ENCODE assay signal across 10 cellular contexts in the genomic region with DNA sequence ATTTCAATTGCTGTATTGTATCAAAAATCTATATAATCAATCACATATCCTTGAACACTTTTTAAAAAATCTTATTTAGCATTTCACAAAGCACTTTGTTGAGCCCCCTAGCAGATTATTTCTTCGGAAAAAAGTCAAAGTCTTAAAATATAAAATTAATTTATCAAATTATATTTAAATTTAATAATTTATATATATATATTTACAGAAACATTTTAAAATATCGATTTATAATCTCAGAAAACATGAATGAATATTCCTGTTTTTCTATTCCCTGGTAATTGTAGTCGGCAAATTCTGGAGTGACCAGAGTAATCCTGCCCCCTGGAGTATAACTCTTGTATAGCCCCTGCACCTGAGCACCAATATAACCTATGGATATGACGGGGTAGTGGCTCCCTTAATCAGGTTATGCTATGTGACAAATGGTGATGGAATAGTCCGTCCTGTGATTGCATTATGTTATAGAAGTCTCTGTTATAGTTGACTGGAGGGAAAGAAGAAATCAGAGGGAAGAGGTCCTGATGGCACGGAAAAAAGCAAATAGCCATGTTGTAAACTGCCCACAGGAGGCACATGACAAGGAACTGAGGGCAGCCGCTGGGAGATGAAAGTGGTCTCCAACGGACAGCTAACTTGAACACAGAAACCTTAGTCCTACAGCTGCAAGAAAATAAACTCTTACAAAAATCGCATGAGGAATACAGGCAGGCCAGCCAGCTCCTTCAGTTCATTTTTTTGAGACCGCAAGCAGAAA.
DNase-seq lines count a peak whose midpoint lies in the region; ATAC-seq, FAIRE-seq and TF ChIP-seq lines count a peak whose summit lies in the region.
"Had no signal": no experiment of that assay in that cellular context is flagged by ENCODE, and none has a peak within 500 bp of the region (broad histone marks: within the 10 kb centered on the region; RNA-seq: fewer than 3 reads in every experiment).

No MANE protein-coding gene starts in this region.

- BruUV-seq in GM12878 (replicated peaks; lab: Mats Ljungman, UMichigan), result no TSS peak

- RAD21 ChIA-PET in GM12878 (lab: Charles Lee; ENCODE audit: unreplicated experiment), result interaction anchor here (1.0 kb wide), 1 partner anchor 413 kb away, joined by 5 read pairs; no protein-coding TSS in a partner anchor

- no peak overlapping the region for H3K27ac Mint-ChIP-seq in progenitor cell of endocrine pancreas

- no peaks in the 10 kb centered on the region for H3K36me3 ChIP-seq in GM12878 (ENCODE audit: control insufficient read depth in 2 of 2, insufficient read depth in 2 of 2, low read length in 1 of 2)
- H3K36me3 ChIP-seq: cardiac muscle cell had no signal

- H3K4me1 ChIP-seq in GM12878 (ENCODE audit: control insufficient read depth, insufficient read depth, low read length), result no peaks in the 10 kb centered on the region

- no peak overlapping the region for H3K27ac ChIP-seq in GM12878 (ENCODE audit: control insufficient read depth, insufficient read depth)
- H3K27ac ChIP-seq: cardiac muscle cell had no signal

- peak; percentile 59; the same call in 2 of the 3 replicates for ATAC-seq in GM12878
- no peak for ATAC-seq in GM21515 (IDR thresholded peaks at IDR 0.05; ENCODE audit: unreplicated experiment)

- no peak overlapping the region for H2AFZ ChIP-seq in GM12878 (ENCODE audit: control insufficient read depth, low read depth, low read length)

- H3K9me3 Mint-ChIP-seq in progenitor cell of endocrine pancreas (ENCODE audit: low read depth), result no peaks in the 10 kb centered on the region

- H4K20me1 ChIP-seq in GM12878 (ENCODE audit: control insufficient read depth, insufficient read depth), result no peaks in the 10 kb centered on the region

- TF ChIP-seq POLR2A in GM12878 (IDR thresholded peaks at IDR 0.05; ENCODE audit: low read depth, low read length), result no peak

- no peaks in the 10 kb centered on the region for H3K4me1 Mint-ChIP-seq in progenitor cell of endocrine pancreas (ENCODE audit: low read depth)

- in situ Hi-C loops in GM12878 (cut with MboI), result no loop called here

- no peaks in the 10 kb centered on the region for H3K27me3 ChIP-seq in GM12878 (replicated peaks in 1 of 2; ENCODE audit: control insufficient read depth in 2 of 2, insufficient read depth in 2 of 2, low read length in 1 of 2)
- H3K27me3 ChIP-seq: cardiac muscle cell had no signal

- no peak overlapping the region for H3K4me3 ChIP-seq in GM12878
- H3K4me3 ChIP-seq: cardiac muscle cell had no signal

- FAIRE-seq in GM12878 (lab: Jason Lieb, UNC), result no peak

- no peak for TF ChIP-seq RAD21 in GM12878 (IDR thresholded peaks at IDR 0.05; ENCODE audit: insufficient read depth, low read depth, low read length)

- no peaks in the 10 kb centered on the region for H3K36me3 Mint-ChIP-seq in progenitor cell of endocrine pancreas (ENCODE audit: insufficient read depth)

- 34% methylated on average over 10 of the region's 10 CpGs for WGBS in GM12878 (ENCODE audit: insufficient coverage, insufficient replicate concordance, low lambda C conversion rate, missing lambda C conversion rate)

- no peaks in the 10 kb centered on the region for H3K79me2 ChIP-seq in GM12878 (ENCODE audit: control insufficient read depth, insufficient read depth, low read length)

- no peak overlapping the region for H3K4me3 Mint-ChIP-seq in progenitor cell of endocrine pancreas (ENCODE audit: low read depth)

- SMC1A ChIA-PET in GM12878 (lab: Charles Lee; ENCODE audit: uncharacterized antibody, unreplicated experiment), result interaction anchor here (1.4 to 1.5 kb wide), 2 partner anchors 9 to 72 kb away, joined by 3 read pairs; no protein-coding TSS in a partner anchor

- peak; percentile 3 to 33 for DNase-seq in NCI-H524 (lab: John Stamatoyannopoulos, UW)
- DNase-seq in NCI-H524 treated with DMSO at 0.1 percent for 48 hours (lab: John Stamatoyannopoulos, UW), result no peak
- peak; percentile 22 to 29 for DNase-seq in NCI-H187 (lab: John Stamatoyannopoulos, UW)
- no peak for DNase-seq in GM12878 (ENCODE audit: low read depth, low spot score)
- no peak for DNase-seq in progenitor cell of endocrine pancreas (ENCODE audit: low spot score, unreplicated experiment)
- no peak for DNase-seq in NCI-H146 (lab: John Stamatoyannopoulos, UW)
- no peak for DNase-seq in T-helper 9 cell
- DNase-seq: T1000 had no signal

- CTCF ChIA-PET in GM12878 (lab: Yijun Ruan, JAX), result no interaction called here

- no peaks in the 10 kb centered on the region for H3K9me3 ChIP-seq in GM12878 (replicated peaks; ENCODE audit: control insufficient read depth, insufficient read depth, low read length)

- TF ChIP-seq CTCF in GM12878 (IDR thresholded peaks at IDR 0.05 in 2 of 3, conservative IDR thresholded peaks at IDR 0.05 in 1 of 3; ENCODE audit: control insufficient read depth in 2 of 3, extremely low read depth in 1 of 3, insufficient read depth in 1 of 3, low read depth in 3 of 3, low read length in 3 of 3) (peak in 1 of 3 experiments; percentile 13; a peak in 2 of 6 replicates), progenitor cell of endocrine pancreas (IDR thresholded peaks at IDR 0.05; ENCODE audit: unreplicated experiment) (peak; percentile 63)

- intact Hi-C loops in GM12878 (cut with micrococcal nuclease; ENCODE audit: unreplicated experiment), result loop anchor here (10.0 kb wide), 1 partner anchor 377 kb away; no protein-coding TSS in a partner anchor

- no peak overlapping the region for H3K4me2 ChIP-seq in GM12878 (ENCODE audit: control insufficient read depth, insufficient read depth)

- no peak overlapping the region for H3K9ac ChIP-seq in GM12878 (ENCODE audit: control insufficient read depth, insufficient read depth, low read length)

- no peak for TF ChIP-seq EP300 in GM12878 (IDR thresholded peaks at IDR 0.05; ENCODE audit: borderline replicate concordance in 1 of 2, control insufficient read depth in 1 of 2, low read depth in 2 of 2, low read length in 2 of 2)

- POLR2A ChIA-PET in GM12878 (lab: Charles Lee), result no interaction called here

- H3K27me3 Mint-ChIP-seq in progenitor cell of endocrine pancreas, result no peaks in the 10 kb centered on the region

TF ChIP-seq in GM12878, 131 proteins besides CTCF, POLR2A, EP300 and RAD21:
- TF ChIP-seq FOXM1 (IDR thresholded peaks at IDR 0.05; ENCODE audit: low read depth, low read length), result no peak
- TF ChIP-seq, protein P1, sequence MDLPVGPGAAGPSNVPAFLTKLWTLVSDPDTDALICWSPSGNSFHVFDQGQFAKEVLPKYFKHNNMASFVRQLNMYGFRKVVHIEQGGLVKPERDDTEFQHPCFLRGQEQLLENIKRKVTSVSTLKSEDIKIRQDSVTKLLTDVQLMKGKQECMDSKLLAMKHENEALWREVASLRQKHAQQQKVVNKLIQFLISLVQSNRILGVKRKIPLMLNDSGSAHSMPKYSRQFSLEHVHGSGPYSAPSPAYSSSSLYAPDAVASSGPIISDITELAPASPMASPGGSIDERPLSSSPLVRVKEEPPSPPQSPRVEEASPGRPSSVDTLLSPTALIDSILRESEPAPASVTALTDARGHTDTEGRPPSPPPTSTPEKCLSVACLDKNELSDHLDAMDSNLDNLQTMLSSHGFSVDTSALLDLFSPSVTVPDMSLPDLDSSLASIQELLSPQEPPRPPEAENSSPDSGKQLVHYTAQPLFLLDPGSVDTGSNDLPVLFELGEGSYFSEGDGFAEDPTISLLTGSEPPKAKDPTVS (IDR thresholded peaks at IDR 0.05; ENCODE audit: low read depth, low read length), result no peak
- no peak for TF ChIP-seq RCOR1 (conservative IDR thresholded peaks at IDR 0.05; ENCODE audit: low read depth, low read length)
- TF ChIP-seq NFYA (IDR thresholded peaks at IDR 0.05; ENCODE audit: borderline replicate concordance, low read depth, low read length), result no peak
- TF ChIP-seq BCL3 (IDR thresholded peaks at IDR 0.05; ENCODE audit: borderline replicate concordance, insufficient read depth, low read depth, low read length, poor library complexity, severe bottlenecking), result no peak
- no peak for TF ChIP-seq JUND (IDR thresholded peaks at IDR 0.05; ENCODE audit: low read depth, low read length)
- no peak for TF ChIP-seq SMAD1 (IDR thresholded peaks at IDR 0.05; ENCODE audit: low read depth, partially characterized antibody)
- no peak for TF ChIP-seq SMAD5 (IDR thresholded peaks at IDR 0.05; ENCODE audit: low read depth)
- no peak for TF ChIP-seq ZNF274 (IDR thresholded peaks at IDR 0.05; ENCODE audit: insufficient read depth, insufficient read length)
- TF ChIP-seq IKZF1 (conservative IDR thresholded peaks at IDR 0.05), result no peak
- TF ChIP-seq SUPT20H (IDR thresholded peaks at IDR 0.05; ENCODE audit: borderline replicate concordance, control insufficient read depth, low read depth, low read length), result no peak
- TF ChIP-seq HDAC2 (IDR thresholded peaks at IDR 0.05), result no peak
- TF ChIP-seq MEF2A (IDR thresholded peaks at IDR 0.05; ENCODE audit: insufficient read depth, low read depth, low read length), result no peak
- no peak for TF ChIP-seq SREBF1 (IDR thresholded peaks at IDR 0.05; ENCODE audit: low read length)
- TF ChIP-seq, protein P2, sequence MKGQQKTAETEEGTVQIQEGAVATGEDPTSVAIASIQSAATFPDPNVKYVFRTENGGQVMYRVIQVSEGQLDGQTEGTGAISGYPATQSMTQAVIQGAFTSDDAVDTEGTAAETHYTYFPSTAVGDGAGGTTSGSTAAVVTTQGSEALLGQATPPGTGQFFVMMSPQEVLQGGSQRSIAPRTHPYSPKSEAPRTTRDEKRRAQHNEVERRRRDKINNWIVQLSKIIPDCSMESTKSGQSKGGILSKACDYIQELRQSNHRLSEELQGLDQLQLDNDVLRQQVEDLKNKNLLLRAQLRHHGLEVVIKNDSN (IDR thresholded peaks at IDR 0.05; ENCODE audit: borderline replicate concordance, extremely low read length, insufficient read depth, low read depth, low read length), result no peak
- no peak for TF ChIP-seq MXI1 (IDR thresholded peaks at IDR 0.05; ENCODE audit: low read depth, low read length)

Comparison
In these comparisons a context has a peak if more than half of its experiments do, and no peak if none do; other contexts are left out.
1. DNase-seq: peak in NCI-H524 (2 of 2) and NCI-H187 (2 of 2); none in NCI-H524 treated with DMSO at 0.1 percent for 48 hours (single experiment), GM12878 (single experiment), progenitor cell of endocrine pancreas (single experiment), NCI-H146 (single experiment) and T-helper 9 cell (single experiment).